16 cellular contexts compared by ENCODE assay signal in the genomic region with DNA sequence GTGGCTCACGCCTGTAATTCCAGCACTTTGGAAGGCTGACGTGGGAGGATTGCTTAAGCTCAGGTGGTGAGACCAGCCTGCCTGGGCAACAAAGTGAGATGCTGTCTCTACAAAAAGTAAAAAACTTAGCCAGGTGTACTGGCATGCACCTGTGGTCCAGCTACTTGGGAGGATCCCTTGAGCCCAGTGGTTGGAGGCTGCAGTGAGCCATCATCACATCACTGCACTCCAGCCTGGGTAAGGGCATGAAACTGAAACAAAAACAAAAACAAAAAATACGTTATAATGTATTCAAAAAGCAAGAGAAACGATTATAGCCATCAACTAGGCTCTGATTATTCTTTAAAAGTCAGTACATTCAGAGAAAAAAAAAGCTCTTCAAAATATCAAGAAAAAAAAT.
DNase-seq lines count a peak whose midpoint lies in the region; ATAC-seq, FAIRE-seq and TF ChIP-seq lines count a peak whose summit lies in the region.
"Had no signal": no experiment of that assay in that cellular context is flagged by ENCODE, and none has a peak within 500 bp of the region (broad histone marks: within the 10 kb centered on the region; RNA-seq: fewer than 3 reads in every experiment).

No MANE protein-coding gene starts in this region.

- in situ Hi-C loops in GM12878 (cut with MboI) = no loop called here

- H3K9ac ChIP-seq in GM12878 (ENCODE audit: control insufficient read depth, insufficient read depth, low read length) = no peak overlapping the region

- peaks cover 45% of the 10 kb centered on the region for H3K4me1 Mint-ChIP-seq in activated CD4-positive, alpha-beta T cell treated with anti-CD3 and anti-CD28 coated beads for 36 hours
- peaks cover 43 to 73% (median 53%) of the 10 kb centered on the region in 4 donors for H3K4me1 Mint-ChIP-seq in CD4-positive, CD25-positive, alpha-beta regulatory T cell

- no peak for FAIRE-seq in GM12878 (lab: Jason Lieb, UNC)
- FAIRE-seq in small intestine (lab: Jason Lieb, UNC) = no peak
- FAIRE-seq: HTR-8/SVneo had no signal

- peak overlapping the region; percentile 65 for H3K27ac ChIP-seq in CD4-positive, CD25-positive, alpha-beta regulatory T cell (ENCODE audit: insufficient read depth, low read length, poor library complexity, severe bottlenecking)
- H3K27ac ChIP-seq in GM12878 (ENCODE audit: control insufficient read depth, insufficient read depth) = no peak overlapping the region
- H3K27ac ChIP-seq in small intestine (ENCODE audit: low read depth in 1 of 2, low read length in 1 of 2) = no peak overlapping the region

- TF ChIP-seq RAD21 in GM12878 (IDR thresholded peaks at IDR 0.05; ENCODE audit: insufficient read depth, low read depth, low read length) = no peak

- peak overlapping the region; percentile 27 for H3K27ac Mint-ChIP-seq in activated CD4-positive, alpha-beta T cell treated with anti-CD3 and anti-CD28 coated beads for 36 hours
- H3K27ac Mint-ChIP-seq in CD4-positive, CD25-positive, alpha-beta regulatory T cell = peak overlapping the region in 2 of 3 donors; percentile 31 to 73

- H3K4me3 ChIP-seq in CD4-positive, CD25-positive, alpha-beta regulatory T cell (ENCODE audit: low read depth, low read length) = peak overlapping the region; percentile 66
- H3K4me3 ChIP-seq in GM12878 (no peak overlapping the region), small intestine (ENCODE audit: low read depth in 1 of 2, low read length in 2 of 2) (no peak overlapping the region)

- ATAC-seq in activated CD4-positive, alpha-beta T cell treated with anti-CD3 and anti-CD28 coated beads for 36 hours = peak; percentile 64
- no peak for ATAC-seq in CD4-positive, CD25-positive, alpha-beta regulatory T cell (ENCODE audit: low read depth in 2 of 2)
- peak; percentile 56 for ATAC-seq in GM12878
- ATAC-seq: Panc1, Right ventricle myocardium inferior had no signal

- WGBS in GM12878 (ENCODE audit: insufficient coverage, insufficient replicate concordance, low lambda C conversion rate, missing lambda C conversion rate) = 37% methylated on average over 4 of the region's 4 CpGs
- WGBS in small intestine, 3 donors = 59 to 63% (median 61%) methylated on average over 4 of the region's 4 CpGs

- peaks cover 42% of the 10 kb centered on the region for H3K36me3 Mint-ChIP-seq in activated CD4-positive, alpha-beta T cell treated with anti-CD3 and anti-CD28 coated beads for 36 hours (ENCODE audit: low read depth)
- peaks cover 53% of the 10 kb centered on the region for H3K36me3 Mint-ChIP-seq in CD4-positive, CD25-positive, alpha-beta regulatory T cell

- no peaks in the 10 kb centered on the region for H3K27me3 ChIP-seq in CD4-positive, CD25-positive, alpha-beta regulatory T cell (ENCODE audit: control insufficient read depth, insufficient read depth, low read length)
- H3K27me3 ChIP-seq in GM12878 (replicated peaks in 1 of 2; ENCODE audit: control insufficient read depth in 2 of 2, insufficient read depth in 2 of 2, low read length in 1 of 2) (no peaks in the 10 kb centered on the region), small intestine (ENCODE audit: control insufficient read depth in 2 of 2, insufficient read depth in 2 of 2, low read length in 2 of 2) (no peaks in the 10 kb centered on the region)

- H3K9me3 ChIP-seq in CD4-positive, CD25-positive, alpha-beta regulatory T cell (ENCODE audit: control insufficient read depth in 2 of 2, low read length in 2 of 2) = no peaks in the 10 kb centered on the region
- H3K9me3 ChIP-seq in GM12878 (replicated peaks; ENCODE audit: control insufficient read depth, insufficient read depth, low read length) (no peaks in the 10 kb centered on the region), small intestine (ENCODE audit: control insufficient read depth, low read depth) (no peaks in the 10 kb centered on the region)

- H3K27me3 Mint-ChIP-seq in activated CD4-positive, alpha-beta T cell treated with anti-CD3 and anti-CD28 coated beads for 36 hours = no peaks in the 10 kb centered on the region
- no peaks in the 10 kb centered on the region for H3K27me3 Mint-ChIP-seq in CD4-positive, CD25-positive, alpha-beta regulatory T cell

- intact Hi-C loops in activated CD4-positive, alpha-beta T cell treated with anti-CD3 and anti-CD28 coated beads for 36 hours (cut with DNase I, micrococcal nuclease) = no loop called here
- intact Hi-C loops in GM12878 (cut with micrococcal nuclease; ENCODE audit: unreplicated experiment) = no loop called here

- peaks cover 36% of the 10 kb centered on the region for H3K36me3 ChIP-seq in CD4-positive, CD25-positive, alpha-beta regulatory T cell (ENCODE audit: control insufficient read depth, insufficient read depth, low read length)
- H3K36me3 ChIP-seq in GM12878 (ENCODE audit: control insufficient read depth in 2 of 2, insufficient read depth in 2 of 2, low read length in 1 of 2) = peaks cover 27 to 28% of the 10 kb centered on the region in 2 experiments
- peaks cover 10 to 12% of the 10 kb centered on the region in 2 donors for H3K36me3 ChIP-seq in small intestine (ENCODE audit: control insufficient read depth in 2 of 2, insufficient read depth in 2 of 2, low read length in 2 of 2)

- CTCF ChIA-PET in activated CD4-positive, alpha-beta T cell treated with anti-CD3 and anti-CD28 coated beads for 36 hours (lab: Charles Lee) = interaction anchor here (2.3 kb wide), 1 partner anchor 10 kb away, joined by 11 read pairs; no protein-coding TSS in a partner anchor
- CTCF ChIA-PET in GM12878 (lab: Yijun Ruan, JAX) = interaction anchor here (1.1 kb wide), 1 partner anchor 16 kb away, joined by 4 read pairs; no protein-coding TSS in a partner anchor

- no peak overlapping the region for H2AFZ ChIP-seq in GM12878 (ENCODE audit: control insufficient read depth, low read depth, low read length)

- DNase-seq in activated CD4-positive, alpha-beta T cell treated with anti-CD3 and anti-CD28 coated beads for 36 hours = peak; percentile 19
- DNase-seq in activated CD4-positive, alpha-beta T cell treated with anti-CD3 and anti-CD28 coated beads, Interleukin-2, amount 50 U/mL, for 1 hour = no peak
- DNase-seq in CD4-positive, CD25-positive, alpha-beta regulatory T cell = peak in 1 of 3 donors; percentile 30
- DNase-seq in NAMALWA (ENCODE audit: low spot score) = peak; percentile 16
- DNase-seq in GM12878 (ENCODE audit: low read depth, low spot score) = no peak
- no peak for DNase-seq in HuH-7.5 (ENCODE audit: low spot score)
- no peak for DNase-seq in NCI-H345 treated with DMSO at 0.1 percent for 48 hours (lab: John Stamatoyannopoulos, UW; ENCODE audit: unreplicated experiment)
- DNase-seq in small intestine = no peak
- DNase-seq: 8988T, GF-D8, GOT3, NCI-H146, NCI-H345 had no signal

- RAD21 ChIA-PET in GM12878 (lab: Charles Lee; ENCODE audit: unreplicated experiment) = interaction anchor here (0.8 to 1.2 kb wide), 3 partner anchors 30 to 70 kb away, joined by 3 read pairs; no protein-coding TSS in a partner anchor

- no peak for TF ChIP-seq CTCF in GM12878 (IDR thresholded peaks at IDR 0.05 in 2 of 3, conservative IDR thresholded peaks at IDR 0.05 in 1 of 3; ENCODE audit: control insufficient read depth in 2 of 3, extremely low read depth in 1 of 3, insufficient read depth in 1 of 3, low read depth in 3 of 3, low read length in 3 of 3)

- TF ChIP-seq POLR2A in GM12878 (IDR thresholded peaks at IDR 0.05; ENCODE audit: low read depth, low read length) = no peak

- H3K79me2 ChIP-seq in GM12878 (ENCODE audit: control insufficient read depth, insufficient read depth, low read length) = peaks cover 35% of the 10 kb centered on the region

- no TSS peak for BruUV-seq in GM12878 (replicated peaks; lab: Mats Ljungman, UMichigan)

- H3K4me3 Mint-ChIP-seq in activated CD4-positive, alpha-beta T cell treated with anti-CD3 and anti-CD28 coated beads for 36 hours = no peak overlapping the region
- H3K4me3 Mint-ChIP-seq in CD4-positive, CD25-positive, alpha-beta regulatory T cell = peak overlapping the region; percentile 9 to 88 (median 61)

- H4K20me1 ChIP-seq in GM12878 (ENCODE audit: control insufficient read depth, insufficient read depth) = no peaks in the 10 kb centered on the region

- no peaks in the 10 kb centered on the region for H3K9me3 Mint-ChIP-seq in activated CD4-positive, alpha-beta T cell treated with anti-CD3 and anti-CD28 coated beads for 36 hours (ENCODE audit: low read depth)
- no peaks in the 10 kb centered on the region for H3K9me3 Mint-ChIP-seq in CD4-positive, CD25-positive, alpha-beta regulatory T cell

- POLR2A ChIA-PET in activated CD4-positive, alpha-beta T cell treated with anti-CD3 and anti-CD28 coated beads for 36 hours (lab: Charles Lee) = no interaction called here
- POLR2A ChIA-PET in GM12878 (lab: Charles Lee) = interaction anchor here (0.5 to 1.2 kb wide), 5 partner anchors 10 to 260 kb away, joined by 3 to 8 read pairs (median 3); no protein-coding TSS in a partner anchor

- peaks cover 27% of the 10 kb centered on the region for H3K4me1 ChIP-seq in CD4-positive, CD25-positive, alpha-beta regulatory T cell (ENCODE audit: control insufficient read depth, insufficient read depth, low read length, poor library complexity, severe bottlenecking)
- H3K4me1 ChIP-seq in GM12878 (ENCODE audit: control insufficient read depth, insufficient read depth, low read length) (no peaks in the 10 kb centered on the region), small intestine (ENCODE audit: control insufficient read depth in 2 of 2, insufficient read depth in 1 of 2, low read depth in 1 of 2, low read length in 1 of 2) (no peaks in the 10 kb centered on the region)

- H3K4me2 ChIP-seq in GM12878 (ENCODE audit: control insufficient read depth, insufficient read depth) = no peak overlapping the region

- SMC1A ChIA-PET in GM12878 (lab: Charles Lee; ENCODE audit: uncharacterized antibody, unreplicated experiment) = interaction anchor here (0.5 to 2.1 kb wide), 10 partner anchors 10 to 234 kb away, joined by 3 to 6 read pairs (median 4); no protein-coding TSS in a partner anchor

- TF ChIP-seq EP300 in GM12878 (IDR thresholded peaks at IDR 0.05; ENCODE audit: borderline replicate concordance in 1 of 2, control insufficient read depth in 1 of 2, low read depth in 2 of 2, low read length in 2 of 2) = no peak

TF ChIP-seq in GM12878, 131 proteins besides CTCF, POLR2A, EP300 and RAD21 (continues in another document):
- TF ChIP-seq FOXK2 (IDR thresholded peaks at IDR 0.05) = no peak
- TF ChIP-seq HDAC6 (IDR thresholded peaks at IDR 0.05; ENCODE audit: unreplicated experiment) = no peak

Comparison
In these comparisons a context has a peak if more than half of its experiments do, and no peak if none do; other contexts are left out.
1. DNase-seq: peak in activated CD4-positive, alpha-beta T cell treated with anti-CD3 and anti-CD28 coated beads for 36 hours (single experiment) and NAMALWA (single experiment); none in activated CD4-positive, alpha-beta T cell treated with anti-CD3 and anti-CD28 coated beads, Interleukin-2, amount 50 U/mL, for 1 hour (single experiment), GM12878 (single experiment), HuH-7.5 (single experiment), NCI-H345 treated with DMSO at 0.1 percent for 48 hours (single experiment) and small intestine (single experiment).
2. ATAC-seq: peak in activated CD4-positive, alpha-beta T cell treated with anti-CD3 and anti-CD28 coated beads for 36 hours (single experiment) and GM12878 (single experiment); none in CD4-positive, CD25-positive, alpha-beta regulatory T cell (0 of 2).